Comparison of ENCODE assay signal across 20 cellular contexts in genomic region chr3:28739647-28740046, GRCh38.
"Had no signal": no experiment of that assay in that cellular context is flagged by ENCODE, and none has a peak within 500 bp of the region (broad histone marks: within the 10 kb centered on the region; RNA-seq: fewer than 3 reads in every experiment).

No MANE protein-coding gene starts in this region.

- H3K27ac ChIP-seq: HL-60, KMS-11, SJSA1, SK-N-MC had no signal

- DNase-seq: Kasumi-1, MM.1S, NCI-H1048, NCI-H1105, NCI-H1417, NCI-H1436 treated with DMSO at 0.1 percent for 48 hours, NCI-H1694, NCI-H187 treated with DMSO at 0.1 percent for 48 hours, NCI-H2171 treated with DMSO at 0.1 percent for 48 hours, NCI-H446 treated with DMSO at 0.1 percent for 48 hours, NCI-H526 treated with DMSO at 0.1 percent for 48 hours, NCI-H748 treated with DMSO at 0.1 percent for 48 hours, Right ventricle myocardium superior, RPMI8226, SIG-M5 had no signal

- ATAC-seq: K562 had no signal

- H3K36me3 ChIP-seq: SJSA1 had no signal

- H3K4me3 ChIP-seq: K562, SJSA1, SK-N-MC had no signal

- H3K27me3 ChIP-seq: SJSA1 had no signal

- H3K9me3 ChIP-seq: SJSA1 had no signal

- H3K9ac ChIP-seq: KMS-11 had no signal

- H3K4me2 ChIP-seq: KMS-11 had no signal
